3 cellular contexts compared by ENCODE assay signal in the genomic region with DNA sequence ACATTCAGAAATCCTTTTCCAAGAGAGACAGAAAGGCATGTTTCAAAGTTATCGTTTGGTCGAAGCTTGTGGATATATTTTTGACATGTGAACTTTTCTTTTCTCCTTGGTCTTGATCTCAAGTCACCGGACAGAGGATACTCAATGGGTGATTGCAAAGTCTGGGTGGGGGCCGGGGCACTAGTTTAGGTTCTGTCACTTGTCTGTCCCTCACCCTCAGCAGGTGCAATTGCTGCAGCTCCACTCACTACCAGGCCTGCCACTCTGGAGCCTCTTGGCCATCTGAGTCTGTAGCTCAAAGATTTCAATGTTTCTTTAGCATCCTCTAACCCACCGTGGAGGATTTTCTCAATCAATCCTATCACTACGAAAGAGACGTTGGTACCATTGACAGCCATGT.
"Had no signal": no experiment of that assay in that cellular context is flagged by ENCODE, and none has a peak within 500 bp of the region (broad histone marks: within the 10 kb centered on the region; RNA-seq: fewer than 3 reads in every experiment).

No MANE protein-coding gene starts in this region.

- H3K4me3 ChIP-seq: GM12878 had no signal

- DNase-seq: GDM1, GF-D8 had no signal
